Comparison of ENCODE assay signal across 9 cellular contexts in genomic region chr20:45368221-45368980, GRCh38. TPM values are rescaled to one million over a fixed set of nuclear protein-coding genes. Genes with fewer than 3 reads are reported as not detected.
A peak's percentile ranks its signal among the peaks of the same experiment; 100 is the strongest.
DNase-seq lines count a peak whose midpoint lies in the region; ATAC-seq and TF ChIP-seq lines count a peak whose summit lies in the region.
"Had no signal": no experiment of that assay in that cellular context is flagged by ENCODE, and none has a peak within 500 bp of the region (broad histone marks: within the 10 kb centered on the region; RNA-seq: fewer than 3 reads in every experiment).

No MANE protein-coding gene starts in this region.

- intact Hi-C loops in colonic mucosa (cut with DNase I): loop anchor here (5.0 kb wide), 1 partner anchor 41 kb away; no protein-coding TSS in a partner anchor
- intact Hi-C loops in PC-9 (cut with micrococcal nuclease; ENCODE audit: unreplicated experiment): no loop called here

- H3K27ac ChIP-seq in SU-DHL-6 (ENCODE audit: low read depth, low read length) (peak overlapping the region; percentile 84), neutrophil (peak overlapping the region; percentile 81), colonic mucosa (no peak overlapping the region), PC-9 (no peak overlapping the region)
- H3K27ac ChIP-seq: epithelial cell of prostate had no signal

- no peak for TF ChIP-seq CTCF in SU-DHL-6 (IDR thresholded peaks at IDR 0.05; ENCODE audit: insufficient read depth, low read length, poor library complexity, severe bottlenecking)
- TF ChIP-seq CTCF in neutrophil (IDR thresholded peaks at IDR 0.05): no peak
- TF ChIP-seq CTCF in colonic mucosa (IDR thresholded peaks at IDR 0.05): no peak
- no peak for TF ChIP-seq CTCF in PC-9 (conservative IDR thresholded peaks at IDR 0.05)

- H4K20me1 ChIP-seq in SU-DHL-6 (ENCODE audit: low read depth, low read length) (no peaks in the 10 kb centered on the region), PC-9 (ENCODE audit: insufficient read depth) (peaks cover 7% of the 10 kb centered on the region; the same call in 1 of the 2 replicates)

- peak overlapping the region; percentile 20 for H3K4me3 ChIP-seq in SU-DHL-6 (ENCODE audit: insufficient read depth, low read length, poor library complexity, severe bottlenecking)
- peak overlapping the region in 1 of 2 experiments; percentile 22 for H3K4me3 ChIP-seq in neutrophil (ENCODE audit: low read depth in 1 of 2, low read length in 1 of 2)
- H3K4me3 ChIP-seq in colonic mucosa: no peak overlapping the region
- no peak overlapping the region for H3K4me3 ChIP-seq in PC-9

- H3K9ac ChIP-seq in SU-DHL-6 (ENCODE audit: low read length): peak overlapping the region; percentile 36
- H3K9ac ChIP-seq in colonic mucosa (ENCODE audit: low read depth in 2 of 2, low read length in 2 of 2): no peak overlapping the region

- no peaks in the 10 kb centered on the region for H3K9me2 ChIP-seq in SU-DHL-6 (replicated peaks; ENCODE audit: insufficient read depth, low read length)
- no peaks in the 10 kb centered on the region for H3K9me2 ChIP-seq in PC-9 (ENCODE audit: insufficient read depth)

- BruUV-seq in PC-9 (replicated peaks; lab: Mats Ljungman, UMichigan): no TSS peak

- H3K4me2 ChIP-seq in SU-DHL-6 (ENCODE audit: low read depth, low read length, poor library complexity, severe bottlenecking) (peak overlapping the region; percentile 55), PC-9 (no peak overlapping the region)

- peak; percentile 80 for ATAC-seq in GM19328 (IDR thresholded peaks at IDR 0.05; ENCODE audit: unreplicated experiment)
- peak; percentile 76 for ATAC-seq in HG03060 (IDR thresholded peaks at IDR 0.05; ENCODE audit: low read depth, unreplicated experiment)

- H3K9me3 ChIP-seq in SU-DHL-6 (ENCODE audit: insufficient read depth, low read length): no peaks in the 10 kb centered on the region
- H3K9me3 ChIP-seq in neutrophil: no peaks in the 10 kb centered on the region
- no peaks in the 10 kb centered on the region for H3K9me3 ChIP-seq in colonic mucosa
- H3K9me3 ChIP-seq in PC-9 (ENCODE audit: insufficient read depth, low read depth): no peaks in the 10 kb centered on the region

- H3F3A ChIP-seq in SU-DHL-6 (ENCODE audit: insufficient read depth): peaks cover 11% of the 10 kb centered on the region
- peaks cover 3% of the 10 kb centered on the region; the same call in 1 of the 2 replicates for H3F3A ChIP-seq in PC-9 (ENCODE audit: insufficient read depth, low read depth)

- H3K36me3 ChIP-seq in SU-DHL-6 (ENCODE audit: low read length) (peaks cover 15% of the 10 kb centered on the region; the same call in 1 of the 2 replicates), neutrophil (peaks cover 30% of the 10 kb centered on the region), colonic mucosa (no peaks in the 10 kb centered on the region), PC-9 (ENCODE audit: low read depth) (peaks cover 22% of the 10 kb centered on the region; the same call in 1 of the 2 replicates)

- POLR2A ChIA-PET in PC-9 (lab: Charles Lee; ENCODE audit: unreplicated experiment): no interaction called here

- DNase-seq in DMS53 treated with DMSO at 0.1 percent for 48 hours (lab: John Stamatoyannopoulos, UW; ENCODE audit: unreplicated experiment) (no peak), colonic mucosa (no peak), PC-9 (no peak)

- H3K4me1 ChIP-seq in neutrophil (ENCODE audit: control insufficient read depth in 1 of 2, insufficient read depth in 1 of 2, low read depth in 1 of 2, low read length in 1 of 2): peaks cover 41 to 43% of the 10 kb centered on the region in 2 experiments
- peaks cover 3% of the 10 kb centered on the region for H3K4me1 ChIP-seq in colonic mucosa
- peaks cover 6% of the 10 kb centered on the region for H3K4me1 ChIP-seq in PC-9 (replicated peaks; ENCODE audit: insufficient read depth)

- H3K27me3 ChIP-seq in SU-DHL-6 (ENCODE audit: low read length) (no peaks in the 10 kb centered on the region), neutrophil (peaks cover 10% of the 10 kb centered on the region), colonic mucosa (no peaks in the 10 kb centered on the region), PC-9 (ENCODE audit: insufficient read depth, low read depth) (no peaks in the 10 kb centered on the region)

- H3K79me2 ChIP-seq in SU-DHL-6 (ENCODE audit: insufficient read depth, low read length) (no peaks in the 10 kb centered on the region; the same call in 1 of the 2 replicates), PC-9 (ENCODE audit: low read depth) (peaks cover 26% of the 10 kb centered on the region)

- no peak overlapping the region for H2AFZ ChIP-seq in SU-DHL-6 (ENCODE audit: low read depth, low read length, severe bottlenecking)
- H2AFZ ChIP-seq in PC-9: no peak overlapping the region

- CTCF ChIA-PET in PC-9 (lab: Charles Lee): interaction anchor here (0.6 to 0.7 kb wide), 2 partner anchors 42 to 112 kb away, joined by 3 to 7 read pairs; no protein-coding TSS in a partner anchor

RNA-seq across cellular contexts. Expression of gene SYS1, which starts 5.4 kb away (rescaled TPM):
- total RNA-seq in colonic mucosa (10 to 100 TPM; 24.4 to 27.7 TPM), PC-9 (2021) (35.1 and 38.8 TPM in 2 replicates)

RNA-seq across cellular contexts. Expression of gene TP53TG5, which starts 9.7 kb away (rescaled TPM):
- total RNA-seq in colonic mucosa (1 to 10 TPM in 1 of 2 donors, under 1 TPM in 1; 0.40 to 1.0 TPM), PC-9 (2021) (0.23 TPM in 1 of 2 replicates, not detected in the other)
- total RNA-seq: RPMI7951 had no signal

RNA-seq across cellular contexts. Expression of gene SDC4, which starts 20.2 kb away (rescaled TPM):
- total RNA-seq in colonic mucosa (100 to 1,000 TPM in 1 of 2 donors, 10 to 100 TPM in 1; 70.9 to 146 TPM), PC-9 (2021) (114 and 117 TPM in 2 replicates)

RNA-seq across cellular contexts. Expression of gene DBNDD2, which starts 39.7 kb away (rescaled TPM):
- total RNA-seq in colonic mucosa (100 to 1,000 TPM; 109 to 131 TPM), PC-9 (2021) (69.0 and 77.1 TPM in 2 replicates)

RNA-seq across cellular contexts. Expression of gene PIGT, which starts 47.5 kb away (rescaled TPM):
- 100 to 1,000 TPM; 129 to 140 TPM for total RNA-seq in colonic mucosa
- 101 and 121 TPM in 2 replicates for total RNA-seq in PC-9 (2021)

Comparison
In these comparisons a context has a peak if more than half of its experiments do, and no peak if none do; other contexts are left out.
1. H3K27ac ChIP-seq: peak in SU-DHL-6 (single experiment) and neutrophil (single experiment); none in colonic mucosa (single experiment) and PC-9 (single experiment).